ENCODE assay signal across 8 cellular contexts in the genomic region with DNA sequence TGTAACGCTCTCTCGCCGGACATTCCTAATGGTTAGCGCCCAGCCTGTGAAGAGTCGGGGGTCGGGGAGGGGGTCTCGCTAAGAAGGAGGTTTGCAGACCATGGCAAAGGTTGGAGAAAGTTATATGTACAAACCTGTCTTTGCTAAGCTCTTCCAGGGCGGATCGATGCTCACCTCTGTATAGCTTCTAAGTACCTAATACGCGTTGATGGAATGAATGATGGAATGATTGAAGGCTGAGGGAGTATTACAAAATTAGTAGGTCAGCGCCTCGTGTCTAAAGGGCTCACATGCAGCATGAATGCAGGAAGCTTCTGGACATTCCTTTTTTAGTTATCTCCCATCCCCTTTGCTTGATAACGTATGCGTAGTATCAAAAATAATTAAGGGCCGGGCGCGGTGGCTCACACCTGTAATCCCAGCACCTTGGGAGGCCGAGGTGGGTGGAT.
A peak's percentile ranks its signal among the peaks of the same experiment; 100 is the strongest.
DNase-seq lines count a peak whose midpoint lies in the region; TF ChIP-seq lines count a peak whose summit lies in the region.

No MANE protein-coding gene starts in this region.

- TF ChIP-seq CTCF in GM12875 (IDR thresholded peaks at IDR 0.05; ENCODE audit: borderline replicate concordance, insufficient read depth, low read depth, low read length) = no peak
- no peak for TF ChIP-seq CTCF in fibroblast of mammary gland (conservative IDR thresholded peaks at IDR 0.05; ENCODE audit: control insufficient read depth, insufficient read depth, low read depth, low read length)

- peak overlapping the region; percentile 95 for H3K4me3 ChIP-seq in GM12875 (ENCODE audit: low read depth, low read length)
- peak overlapping the region; percentile 89 for H3K4me3 ChIP-seq in SK-N-MC
- H3K4me3 ChIP-seq in fibroblast of mammary gland (ENCODE audit: control insufficient read depth, low read depth, low read length) = peak overlapping the region; percentile 69
- peak overlapping the region; percentile 76 for H3K4me3 ChIP-seq in rectal smooth muscle tissue (ENCODE audit: low read length)

- peak overlapping the region; percentile 90 for H3K9ac ChIP-seq in SK-N-MC (ENCODE audit: insufficient read length)
- H3K9ac ChIP-seq in rectal smooth muscle tissue (ENCODE audit: low read length) = no peak overlapping the region

- peaks cover 6% of the 10 kb centered on the region for H3K4me1 ChIP-seq in rectal smooth muscle tissue (ENCODE audit: control insufficient read depth, insufficient read depth, low read length)

- H3K27me3 ChIP-seq in rectal smooth muscle tissue (ENCODE audit: control insufficient read depth, insufficient read depth, low read length) = no peaks in the 10 kb centered on the region

- no peak for DNase-seq in SK-N-MC (ENCODE audit: low read depth, low spot score)
- no peak for DNase-seq in fibroblast of mammary gland (ENCODE audit: low read depth)
- DNase-seq in DMS53 (lab: John Stamatoyannopoulos, UW) = no peak
- DNase-seq in NCI-H774 (lab: John Stamatoyannopoulos, UW) = no peak
- no peak for DNase-seq in GM19240 (ENCODE audit: insufficient read length, low spot score)
- DNase-seq in NCI-H82 treated with DMSO at 0.1 percent for 48 hours (lab: John Stamatoyannopoulos, UW; ENCODE audit: unreplicated experiment) = no peak

- H3K36me3 ChIP-seq in SK-N-MC (ENCODE audit: insufficient read depth, low read length) (peaks cover 17% of the 10 kb centered on the region), rectal smooth muscle tissue (ENCODE audit: control insufficient read depth, insufficient read depth, low read length) (no peaks in the 10 kb centered on the region)

- H3K9me3 ChIP-seq in SK-N-MC (ENCODE audit: low read depth, low read length) = no peaks in the 10 kb centered on the region

- no peak overlapping the region for H3K27ac ChIP-seq in SK-N-MC
- peak overlapping the region; percentile 94 for H3K27ac ChIP-seq in rectal smooth muscle tissue (ENCODE audit: low read depth, low read length)
